In the genomic region with DNA sequence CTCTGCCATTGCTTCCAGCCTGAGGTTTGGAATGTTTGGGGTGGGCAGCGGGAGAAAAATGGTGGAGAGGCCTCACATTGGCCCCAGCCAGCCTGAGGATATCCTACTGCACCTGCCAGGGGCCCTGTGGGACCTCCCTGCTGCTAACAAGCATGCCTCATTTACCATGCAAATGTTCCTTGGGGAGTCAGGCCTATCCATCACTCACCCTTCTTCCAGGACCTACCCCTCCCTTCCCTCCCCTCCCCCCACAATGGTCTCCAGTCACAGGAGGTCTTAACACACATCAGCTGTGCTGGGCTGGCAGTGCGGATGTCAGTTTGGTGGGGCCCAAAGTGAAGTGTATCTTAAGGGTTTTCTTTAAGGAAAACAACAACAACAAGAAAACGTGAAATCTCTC, we compare ENCODE assay signal across 19 cellular contexts.
"Had no signal": no experiment of that assay in that cellular context is flagged by ENCODE, and none has a peak within 500 bp of the region (broad histone marks: within the 10 kb centered on the region; RNA-seq: fewer than 3 reads in every experiment).

No MANE protein-coding gene starts in this region.

- H3K27me3 Mint-ChIP-seq: activated B cell treated with CpG ODN at 0.5 μM for 24 hours; stimulated activated naive B cell treated with anti-CD40 and anti-IgM and Interleukin-4, amounts not matched to agents 10 μg/mL and 1 μg/mL and 100 μg/mL, for 72 hours; T-helper 17 cell had no signal

- H3K27me3 ChIP-seq: neutrophil, thyroid gland had no signal

- H3K4me3 Mint-ChIP-seq: activated B cell treated with CpG ODN at 0.5 μM for 24 hours; activated CD8-positive, alpha-beta T cell treated with anti-CD3 and anti-CD28 coated beads for 36 hours; activated naive CD8-positive, alpha-beta T cell treated with anti-CD3 and anti-CD28 coated beads for 36 hours; activated T-helper 1 cell treated with anti-CD3 and anti-CD28 coated beads, Interleukin-12 subunit alpha, Interleukin-12 subunit beta, Interleukin-2, Interleukin-4 antibody, amounts not matched to agents 30 ng/mL and 10 ng/mL and 1 ng/mL, durations not matched to agents 14 hours and 24 hours and 36 hours; brain; naive thymus-derived CD4-positive, alpha-beta T cell; stimulated activated naive B cell treated with anti-CD40 and anti-IgM and Interleukin-4, amounts not matched to agents 10 μg/mL and 1 μg/mL and 100 μg/mL, for 72 hours; T-helper 17 cell had no signal

- H3K4me1 ChIP-seq: esophagus squamous epithelium, thyroid gland had no signal

- H3K36me3 Mint-ChIP-seq: activated naive CD8-positive, alpha-beta T cell treated with anti-CD3 and anti-CD28 coated beads for 36 hours; brain; naive thymus-derived CD4-positive, alpha-beta T cell; stimulated activated naive B cell treated with anti-CD40 and anti-IgM and Interleukin-4, amounts not matched to agents 10 μg/mL and 1 μg/mL and 100 μg/mL, for 72 hours had no signal

- ATAC-seq: activated CD8-positive, alpha-beta T cell treated with anti-CD3 and anti-CD28 coated beads for 36 hours; left lobe of liver; mucosa of descending colon; naive thymus-derived CD4-positive, alpha-beta T cell; stimulated activated naive B cell treated with anti-CD40 and anti-IgM and Interleukin-4, amounts not matched to agents 10 μg/mL and 1 μg/mL and 100 μg/mL, for 72 hours; T-helper 17 cell had no signal

- H3K9me3 Mint-ChIP-seq: activated naive CD8-positive, alpha-beta T cell treated with anti-CD3 and anti-CD28 coated beads for 36 hours; stimulated activated naive B cell treated with anti-CD40 and anti-IgM and Interleukin-4, amounts not matched to agents 10 μg/mL and 1 μg/mL and 100 μg/mL, for 72 hours had no signal

- H3K36me3 ChIP-seq: esophagus squamous epithelium, neutrophil, thyroid gland had no signal

- H3K9me3 ChIP-seq: esophagus squamous epithelium, mucosa of descending colon, neutrophil, thyroid gland had no signal

- H3K27ac ChIP-seq: esophagus squamous epithelium, neutrophil, thyroid gland had no signal

- H3K4me1 Mint-ChIP-seq: activated B cell treated with CpG ODN at 0.5 μM for 24 hours; activated naive CD8-positive, alpha-beta T cell treated with anti-CD3 and anti-CD28 coated beads for 36 hours; naive thymus-derived CD4-positive, alpha-beta T cell; stimulated activated naive B cell treated with anti-CD40 and anti-IgM and Interleukin-4, amounts not matched to agents 10 μg/mL and 1 μg/mL and 100 μg/mL, for 72 hours; T-helper 17 cell had no signal

- H3K27ac Mint-ChIP-seq: activated B cell treated with CpG ODN at 0.5 μM for 24 hours; activated CD8-positive, alpha-beta T cell treated with anti-CD3 and anti-CD28 coated beads for 36 hours; activated naive CD8-positive, alpha-beta T cell treated with anti-CD3 and anti-CD28 coated beads for 36 hours; activated T-helper 1 cell treated with anti-CD3 and anti-CD28 coated beads, Interleukin-12 subunit alpha, Interleukin-12 subunit beta, Interleukin-2, Interleukin-4 antibody, amounts not matched to agents 30 ng/mL and 10 ng/mL and 1 ng/mL, durations not matched to agents 14 hours and 24 hours and 36 hours; brain; naive thymus-derived CD4-positive, alpha-beta T cell; stimulated activated naive B cell treated with anti-CD40 and anti-IgM and Interleukin-4, amounts not matched to agents 10 μg/mL and 1 μg/mL and 100 μg/mL, for 72 hours; T-helper 17 cell had no signal

- H3K4me3 ChIP-seq: esophagus squamous epithelium, mucosa of descending colon, thyroid gland had no signal

- DNase-seq: activated B cell treated with CpG ODN at 0.5 μM for 24 hours; activated CD4-positive, alpha-beta T cell treated with anti-CD3 and anti-CD28 coated beads for 48 hours; activated CD8-positive, alpha-beta T cell treated with anti-CD3 and anti-CD28 coated beads for 36 hours; activated naive CD8-positive, alpha-beta T cell treated with anti-CD3 and anti-CD28 coated beads for 36 hours; amygdala; central memory CD4-positive, alpha-beta T cell; cortex of kidney; effector CD4-positive, alpha-beta T cell; esophagus squamous epithelium; mucosa of descending colon; naive thymus-derived CD4-positive, alpha-beta T cell; stimulated activated CD4-positive, alpha-beta T cell treated with anti-CD3 and anti-CD28 coated beads, Interleukin-2, amount 100 ng/mL, for 48 hours; stimulated activated naive B cell treated with anti-CD40 and anti-IgM and Interleukin-4, amounts not matched to agents 10 μg/mL and 1 μg/mL and 100 μg/mL, for 72 hours; T-helper 17 cell; thyroid gland had no signal
